In the genomic region with DNA sequence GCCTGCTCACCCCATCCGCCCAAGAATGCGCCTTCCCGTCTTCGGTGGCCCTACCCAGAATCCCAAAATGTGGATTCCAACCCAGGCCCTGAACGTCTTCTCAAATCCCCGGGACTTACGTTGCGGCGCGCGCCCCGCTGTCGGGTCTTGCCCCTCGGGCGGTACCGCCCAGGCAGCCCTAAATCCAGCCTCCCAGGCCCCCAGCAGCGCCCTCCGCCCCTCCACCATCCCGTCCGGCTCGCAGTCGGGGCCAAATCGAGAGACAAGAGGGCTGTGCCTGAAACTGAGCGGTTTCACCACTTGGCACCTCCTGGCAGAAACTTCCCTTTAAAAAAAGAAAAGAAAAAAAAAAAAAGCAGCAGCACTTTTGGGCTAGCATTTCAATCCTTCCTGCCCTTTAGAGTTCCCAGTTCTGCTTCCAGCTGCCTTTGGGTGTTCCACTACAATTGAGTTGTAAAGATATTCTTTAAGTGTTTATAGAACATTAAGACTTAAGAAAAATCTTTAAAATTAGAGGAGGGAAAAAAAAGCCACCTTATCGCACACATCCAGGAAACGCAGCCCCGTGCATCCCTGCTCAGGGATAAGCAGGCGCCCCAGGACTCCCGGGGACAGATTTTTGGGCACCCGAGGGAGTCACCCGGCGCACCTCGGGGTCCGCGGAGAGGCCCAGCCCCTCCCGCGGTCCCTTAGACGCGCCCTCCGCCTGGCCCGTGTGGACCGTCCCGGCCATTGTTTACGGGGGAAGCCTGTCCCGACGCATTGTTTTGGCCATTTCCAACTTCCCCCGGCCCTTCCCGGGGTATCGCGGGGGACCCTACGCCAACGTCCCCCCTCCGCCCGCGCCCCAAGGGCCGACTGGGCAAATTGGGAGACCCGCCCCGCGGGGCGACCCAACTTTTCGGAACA, we compare ENCODE assay signal across 8 cellular contexts. TPM values are rescaled to one million over a fixed set of nuclear protein-coding genes. Genes with fewer than 3 reads are reported as not detected.
DNase-seq lines count a peak whose midpoint lies in the region; ATAC-seq and TF ChIP-seq lines count a peak whose summit lies in the region.

No MANE protein-coding gene starts in this region.

- H2BK12ac ChIP-seq in trophoblast cell (ENCODE audit: low read length) = no peak overlapping the region

- H3K27me3 Mint-ChIP-seq in activated T-helper 2 cell treated with anti-CD3 and anti-CD28 coated beads, Interferon-gamma antibody, Interleukin-2, Interleukin-4, amounts not matched to agents 10 μg/mL and 5 μg/mL and 100 μg/mL, durations not matched to agents 14 hours and 24 hours and 36 hours (ENCODE audit: low read depth) = peaks cover 17% of the 10 kb centered on the region

- peak overlapping the region; percentile 93 for H2BK5ac ChIP-seq in trophoblast cell (ENCODE audit: low read depth, low read length, poor library complexity)

- no CpG with 5 or more reads among the region's 61 CpGs for WGBS in trophoblast cell (ENCODE audit: extremely low coverage, insufficient coverage, insufficient read length)

- peak overlapping the region; percentile 81 for H4K8ac ChIP-seq in trophoblast cell (ENCODE audit: low read depth, low read length)

- peak overlapping the region; percentile 84 for H3K4me3 Mint-ChIP-seq in activated T-helper 2 cell treated with anti-CD3 and anti-CD28 coated beads, Interferon-gamma antibody, Interleukin-2, Interleukin-4, amounts not matched to agents 10 μg/mL and 5 μg/mL and 100 μg/mL, durations not matched to agents 14 hours and 24 hours and 36 hours (ENCODE audit: low read depth)

- H4K91ac ChIP-seq in trophoblast cell (ENCODE audit: low read depth, low read length) = peak overlapping the region; percentile 96

- peak overlapping the region; percentile 97 for H3K9ac ChIP-seq in trophoblast cell (ENCODE audit: low read length)

- peak overlapping the region; percentile 95 for H3K4ac ChIP-seq in trophoblast cell (ENCODE audit: low read depth, low read length)

- H3K14ac ChIP-seq in trophoblast cell (ENCODE audit: low read length) = peak overlapping the region; percentile 86

- H3K9me3 ChIP-seq in cardiac muscle cell (ENCODE audit: low read depth) (no peaks in the 10 kb centered on the region), trophoblast cell (ENCODE audit: insufficient read depth, low read depth, low read length) (no peaks in the 10 kb centered on the region)

- H3K79me2 ChIP-seq in trophoblast cell (ENCODE audit: control insufficient read depth, insufficient read depth, low read length, poor library complexity) = peaks cover 11% of the 10 kb centered on the region

- peaks cover 9% of the 10 kb centered on the region for H3K79me1 ChIP-seq in trophoblast cell (ENCODE audit: low read length)

- H3K4me1 ChIP-seq in cardiac muscle cell (ENCODE audit: low read depth) (peaks cover 40% of the 10 kb centered on the region), trophoblast cell (ENCODE audit: control insufficient read depth in 1 of 2, insufficient read depth in 2 of 2, low read length in 2 of 2) (peaks cover 3% of the 10 kb centered on the region in 2 experiments)

- ATAC-seq in HG03280 (IDR thresholded peaks at IDR 0.05; ENCODE audit: unreplicated experiment) (no peak), GM21390 (IDR thresholded peaks at IDR 0.05; ENCODE audit: unreplicated experiment) (no peak)

- peak overlapping the region; percentile 95 for H3K27ac ChIP-seq in cardiac muscle cell
- peak overlapping the region; percentile 87 for H3K27ac ChIP-seq in trophoblast cell (ENCODE audit: low read depth, low read length)

- H3K4me3 ChIP-seq in GM12875 (ENCODE audit: low read depth, low read length) (peak overlapping the region; percentile 89), cardiac muscle cell (peak overlapping the region; percentile 81), trophoblast cell (ENCODE audit: low read depth, low read length) (peak overlapping the region; percentile 84)

- TF ChIP-seq CTCF in GM12875 (IDR thresholded peaks at IDR 0.05; ENCODE audit: borderline replicate concordance, insufficient read depth, low read depth, low read length) = no peak
- no peak for TF ChIP-seq CTCF in cardiac muscle cell (IDR thresholded peaks at IDR 0.05; ENCODE audit: low read depth, low read length)

- H3K36me3 ChIP-seq in cardiac muscle cell = no peaks in the 10 kb centered on the region
- H3K36me3 ChIP-seq in trophoblast cell (ENCODE audit: control insufficient read depth in 1 of 2, insufficient read depth in 2 of 2, low read length in 2 of 2) = no peaks in the 10 kb centered on the region

- peaks cover 3% of the 10 kb centered on the region for H3K36me3 Mint-ChIP-seq in activated T-helper 2 cell treated with anti-CD3 and anti-CD28 coated beads, Interferon-gamma antibody, Interleukin-2, Interleukin-4, amounts not matched to agents 10 μg/mL and 5 μg/mL and 100 μg/mL, durations not matched to agents 14 hours and 24 hours and 36 hours (ENCODE audit: low read depth)

- peak overlapping the region; percentile 45 for H2AFZ ChIP-seq in trophoblast cell (ENCODE audit: insufficient read depth, low read length, poor library complexity)

- peak overlapping the region; percentile 90 for H3K4me2 ChIP-seq in trophoblast cell (ENCODE audit: low read length)

- DNase-seq in Kasumi-1 (lab: John Stamatoyannopoulos, UW) (peak; percentile 36 to 47), cardiac muscle cell (ENCODE audit: low read depth in 1 of 2, low spot score in 1 of 2) (peak; percentile 66 to 67), trophoblast cell (peak; percentile 22 to 23), NCI-H2029 treated with DMSO at 0.1 percent for 48 hours (lab: John Stamatoyannopoulos, UW) (no peak)
- no peak for DNase-seq in activated T-helper 2 cell treated with anti-CD3 and anti-CD28 coated beads, Interferon-gamma antibody, Interleukin-2, Interleukin-4, amounts not matched to agents 10 μg/mL and 5 μg/mL and 100 μg/mL, durations not matched to agents 14 hours and 24 hours and 36 hours (ENCODE audit: low spot score)

- peak overlapping the region; percentile 80 for H3K18ac ChIP-seq in trophoblast cell (ENCODE audit: low read length)

- H2BK120ac ChIP-seq in trophoblast cell (ENCODE audit: insufficient read depth, low read length, poor library complexity) = peak overlapping the region; percentile 83

- H3K9me3 Mint-ChIP-seq in activated T-helper 2 cell treated with anti-CD3 and anti-CD28 coated beads, Interferon-gamma antibody, Interleukin-2, Interleukin-4, amounts not matched to agents 10 μg/mL and 5 μg/mL and 100 μg/mL, durations not matched to agents 14 hours and 24 hours and 36 hours = no peaks in the 10 kb centered on the region

- H3K27me3 ChIP-seq in cardiac muscle cell (no peaks in the 10 kb centered on the region), trophoblast cell (ENCODE audit: insufficient read depth, low read length) (no peaks in the 10 kb centered on the region)

- peak overlapping the region; percentile 81 for H3K27ac Mint-ChIP-seq in activated T-helper 2 cell treated with anti-CD3 and anti-CD28 coated beads, Interferon-gamma antibody, Interleukin-2, Interleukin-4, amounts not matched to agents 10 μg/mL and 5 μg/mL and 100 μg/mL, durations not matched to agents 14 hours and 24 hours and 36 hours

- H4K12ac ChIP-seq in trophoblast cell (ENCODE audit: low read depth, low read length) = peak overlapping the region; percentile 61

- H3K23ac ChIP-seq in trophoblast cell (ENCODE audit: low read length) = no peak overlapping the region

- peak overlapping the region; percentile 68 for H2AK5ac ChIP-seq in trophoblast cell (ENCODE audit: low read length)

- intact Hi-C loops in activated T-helper 2 cell treated with anti-CD3 and anti-CD28 coated beads, Interferon-gamma antibody, Interleukin-2, Interleukin-4, amounts not matched to agents 10 μg/mL and 5 μg/mL and 100 μg/mL, durations not matched to agents 14 hours and 24 hours and 36 hours (cut with micrococcal nuclease) = loop anchor here (5.0 to 10.0 kb wide), 3 partner anchors 110 to 307 kb away; partner anchors contain the start of genes DDX17, DMC1, GTPBP1 and JOSD1

- H3K4me1 Mint-ChIP-seq in activated T-helper 2 cell treated with anti-CD3 and anti-CD28 coated beads, Interferon-gamma antibody, Interleukin-2, Interleukin-4, amounts not matched to agents 10 μg/mL and 5 μg/mL and 100 μg/mL, durations not matched to agents 14 hours and 24 hours and 36 hours (ENCODE audit: low read depth) = peaks cover 52% of the 10 kb centered on the region

RNA-seq across cellular contexts. Expression of gene KCNJ4, which starts 57.6 kb away (rescaled TPM):
- not detected in 2 replicates for total RNA-seq in activated T-helper 2 cell treated with anti-CD3 and anti-CD28 coated beads, Interferon-gamma antibody, Interleukin-2, Interleukin-4, amounts not matched to agents 10 μg/mL and 5 μg/mL and 100 μg/mL, durations not matched to agents 14 hours and 24 hours and 36 hours
- total RNA-seq in cardiac muscle cell = 19.3 and 27.5 TPM in 2 replicates
- polyA plus RNA-seq in cardiac muscle cell = 3.2 and 4.9 TPM in 2 replicates
- 0.05 and 0.08 TPM in 2 replicates for polyA plus RNA-seq in trophoblast cell (2013)

Comparison
In these comparisons a context has a peak if more than half of its experiments do, and no peak if none do; other contexts are left out.
1. DNase-seq: peak in Kasumi-1 (2 of 2), cardiac muscle cell (2 of 2) and trophoblast cell (2 of 2); none in activated T-helper 2 cell treated with anti-CD3 and anti-CD28 coated beads, Interferon-gamma antibody, Interleukin-2, Interleukin-4, amounts not matched to agents 10 μg/mL and 5 μg/mL and 100 μg/mL, durations not matched to agents 14 hours and 24 hours and 36 hours (single experiment) and NCI-H2029 treated with DMSO at 0.1 percent for 48 hours (single experiment).
2. RNA of gene KCNJ4, which starts 57.6 kb away (total RNA-seq): 19.3 to 27.5 TPM in cardiac muscle cell; not detected in activated T-helper 2 cell treated with anti-CD3 and anti-CD28 coated beads, Interferon-gamma antibody, Interleukin-2, Interleukin-4, amounts not matched to agents 10 μg/mL and 5 μg/mL and 100 μg/mL, durations not matched to agents 14 hours and 24 hours and 36 hours; every median in the first group is over 10 times any median in the second.
3. Peak in every context shown above with its lines, with median percentiles within 50 percentile points of each other: H3K4me3 ChIP-seq.